ENCODE assay signal across 17 cellular contexts in the genomic region with DNA sequence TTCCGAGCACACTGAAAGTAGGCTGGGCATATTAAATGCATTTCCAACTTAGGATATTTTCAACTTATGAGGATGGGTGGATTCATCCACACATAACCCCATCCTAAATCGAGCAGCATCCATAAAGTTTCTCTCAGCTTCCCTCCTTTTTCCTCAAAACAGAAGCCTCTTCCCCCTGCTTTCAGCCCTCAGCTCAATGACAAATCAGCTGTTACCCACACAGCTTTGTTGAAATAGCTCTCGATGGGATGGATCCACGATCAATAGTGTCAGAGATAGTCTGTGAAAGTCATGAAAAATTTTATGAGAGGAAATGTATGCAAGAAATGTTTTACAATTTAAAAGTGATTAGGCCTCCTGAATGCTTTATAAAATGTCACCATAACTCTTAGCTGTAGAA. TPM values are rescaled to one million over a fixed set of nuclear protein-coding genes. Genes with fewer than 3 reads are reported as not detected.
DNase-seq lines count a peak whose midpoint lies in the region; ATAC-seq and TF ChIP-seq lines count a peak whose summit lies in the region.
"Had no signal": no experiment of that assay in that cellular context is flagged by ENCODE, and none has a peak within 500 bp of the region (broad histone marks: within the 10 kb centered on the region; RNA-seq: fewer than 3 reads in every experiment).

No MANE protein-coding gene starts in this region.

- ATAC-seq in GM18868 (IDR thresholded peaks at IDR 0.05; ENCODE audit: unreplicated experiment), result no peak
- ATAC-seq: CD8-positive, alpha-beta T cell had no signal

- H3K9ac ChIP-seq in SK-N-MC (ENCODE audit: insufficient read length), result peak overlapping the region; percentile 92

- H3K9me3 ChIP-seq in AG04450 (ENCODE audit: control insufficient read depth, insufficient read depth, low read length) (no peaks in the 10 kb centered on the region; the same call in 1 of the 2 replicates), SK-N-MC (ENCODE audit: low read depth, low read length) (no peaks in the 10 kb centered on the region), hepatocyte (ENCODE audit: low read depth) (no peaks in the 10 kb centered on the region), prostate gland (no peaks in the 10 kb centered on the region)
- H3K9me3 ChIP-seq: adrenal gland, vagina had no signal

- peak overlapping the region; percentile 86 for H3K4me3 Mint-ChIP-seq in Calu3 (ENCODE audit: low read depth, unreplicated experiment)

- H3K79me2 ChIP-seq in hepatocyte, result peaks cover 64% of the 10 kb centered on the region

- H3K36me3 ChIP-seq in SK-N-MC (ENCODE audit: insufficient read depth, low read length), result peaks cover 15% of the 10 kb centered on the region
- no peaks in the 10 kb centered on the region for H3K36me3 ChIP-seq in hepatocyte (replicated peaks; ENCODE audit: insufficient read depth, low read depth)
- no peaks in the 10 kb centered on the region for H3K36me3 ChIP-seq in prostate gland

- DNase-seq in AG04450 (ENCODE audit: low read depth, low spot score) (no peak), Calu3 (no peak), SK-N-MC (ENCODE audit: low read depth, low spot score) (no peak), hepatocyte (ENCODE audit: low spot score) (no peak), NCI-H1436 treated with DMSO at 0.1 percent for 48 hours (lab: John Stamatoyannopoulos, UW) (no peak), prostate gland (ENCODE audit: low spot score) (no peak), DMS53 (lab: John Stamatoyannopoulos, UW) (no peak)
- DNase-seq: adrenal gland; CD8-positive, alpha-beta T cell; erythroblast; KG1; naive B cell; NCI-H187 treated with DMSO at 0.1 percent for 48 hours; NCI-H510A treated with DMSO at 0.1 percent for 48 hours; stimulated activated naive CD4-positive, alpha-beta T cell had no signal

- no peaks in the 10 kb centered on the region for H3K9me2 ChIP-seq in hepatocyte (replicated peaks; ENCODE audit: insufficient read depth)

- POLR2A ChIA-PET in AG04450 (lab: Yijun Ruan, JAX), result no interaction called here

- H3K27ac Mint-ChIP-seq in Calu3 (ENCODE audit: unreplicated experiment), result no peak overlapping the region
- H3K27ac Mint-ChIP-seq: CD8-positive, alpha-beta T cell had no signal

- H3K36me3 Mint-ChIP-seq in Calu3 (ENCODE audit: insufficient read depth, unreplicated experiment), result peaks cover 23% of the 10 kb centered on the region
- H3K36me3 Mint-ChIP-seq: naive B cell had no signal

- H3K27me3 Mint-ChIP-seq in Calu3 (ENCODE audit: unreplicated experiment), result no peaks in the 10 kb centered on the region
- H3K27me3 Mint-ChIP-seq: naive B cell had no signal

- H2AFZ ChIP-seq in hepatocyte, result no peak overlapping the region

- H3K27me3 ChIP-seq in AG04450 (ENCODE audit: control insufficient read depth, insufficient read depth, low read length) (no peaks in the 10 kb centered on the region), hepatocyte (no peaks in the 10 kb centered on the region), prostate gland (replicated peaks; ENCODE audit: insufficient read depth) (no peaks in the 10 kb centered on the region)
- H3K27me3 ChIP-seq: adrenal gland, vagina had no signal

- peak overlapping the region; percentile 92 for H3K4me2 ChIP-seq in hepatocyte

- H3K4me1 Mint-ChIP-seq in Calu3 (ENCODE audit: low read depth, unreplicated experiment), result peaks cover 32% of the 10 kb centered on the region

- TF ChIP-seq CTCF in AG04450 (IDR thresholded peaks at IDR 0.05; ENCODE audit: low read depth, low read length) (no peak), Calu3 (IDR thresholded peaks at IDR 0.05; ENCODE audit: unreplicated experiment) (no peak), hepatocyte (IDR thresholded peaks at IDR 0.05; ENCODE audit: poor library complexity) (no peak), prostate gland (IDR thresholded peaks at IDR 0.05) (no peak)

- BruUV-seq in Calu3 (replicated peaks; lab: Mats Ljungman, UMichigan), result no TSS peak

- TF ChIP-seq POLR2A in prostate gland (IDR thresholded peaks at IDR 0.05), result no peak

- H3K4me1 ChIP-seq in hepatocyte (ENCODE audit: insufficient read depth) (peaks cover 9% of the 10 kb centered on the region), prostate gland (replicated peaks) (peaks cover 3% of the 10 kb centered on the region)

- no peak overlapping the region for H3K27ac ChIP-seq in AG04450 (ENCODE audit: low read depth, low read length)
- H3K27ac ChIP-seq in SK-N-MC, result no peak overlapping the region
- no peak overlapping the region for H3K27ac ChIP-seq in hepatocyte
- H3K27ac ChIP-seq in prostate gland, result no peak overlapping the region
- H3K27ac ChIP-seq: adrenal gland, vagina had no signal

- peak overlapping the region; percentile 90; the same call in 1 of the 2 replicates for H3K4me3 ChIP-seq in AG04450 (ENCODE audit: low read depth, low read length)
- peak overlapping the region; percentile 94 for H3K4me3 ChIP-seq in SK-N-MC
- no peak overlapping the region for H3K4me3 ChIP-seq in hepatocyte
- H3K4me3 ChIP-seq in prostate gland, result no peak overlapping the region
- H3K4me3 ChIP-seq: adrenal gland had no signal

- 92% methylated on average over 4 of the region's 4 CpGs for WGBS in hepatocyte (ENCODE audit: low lambda C conversion rate, missing lambda C conversion rate)
- 81% methylated on average over 4 of the region's 4 CpGs for WGBS in prostate gland

- intact Hi-C loops in Calu3 (cut with micrococcal nuclease; ENCODE audit: unreplicated experiment), result no loop called here
- intact Hi-C loops in prostate gland (cut with DNase I), result no loop called here

- no peaks in the 10 kb centered on the region for H4K20me1 ChIP-seq in hepatocyte (ENCODE audit: insufficient read depth, poor library complexity, severe bottlenecking)

- CTCF ChIA-PET in AG04450 (lab: Charles Lee), result no interaction called here
- CTCF ChIA-PET in Calu3 (lab: Charles Lee), result no interaction called here

- H3K9me3 Mint-ChIP-seq in Calu3 (ENCODE audit: low read depth, unreplicated experiment), result no peaks in the 10 kb centered on the region
- H3K9me3 Mint-ChIP-seq: CD8-positive, alpha-beta T cell; naive B cell had no signal

RNA-seq across cellular contexts. Expression of a gene that starts 2.5 kb away (rescaled TPM):
- polyA plus RNA-seq in AG04450 (2011; rRNA removed) (10.0 and 11.3 TPM in 2 replicates), hepatocyte (2.2 and 2.3 TPM in 2 replicates)
- polyA minus RNA-seq in AG04450 (2011; rRNA and poly(A)+ RNA removed), result 18.7 and 19.5 TPM in 2 replicates
- total RNA-seq in Calu3 (2022) (17.5 and 19.0 TPM in 2 replicates), hepatocyte (7.8 and 9.6 TPM in 2 replicates), prostate gland (10 to 100 TPM; 11.9 to 13.2 TPM)

RNA-seq across cellular contexts. Expression of a gene that starts 19.7 kb away (rescaled TPM):
- polyA plus RNA-seq in AG04450 (2011; rRNA removed) (88.2 and 101 TPM in 2 replicates), hepatocyte (134 and 136 TPM in 2 replicates)
- 23.1 and 23.5 TPM in 2 replicates for polyA minus RNA-seq in AG04450 (2011; rRNA and poly(A)+ RNA removed)
- total RNA-seq in Calu3 (2022) (52.4 and 56.7 TPM in 2 replicates), hepatocyte (54.3 TPM in 2 replicates), prostate gland (10 to 100 TPM; 37.9 to 47.3 TPM)

RNA-seq across cellular contexts. Expression of a gene that starts 20.1 kb away (rescaled TPM):
- polyA plus RNA-seq in AG04450 (2011; rRNA removed) (10.0 and 13.7 TPM in 2 replicates), hepatocyte (19.6 and 20.8 TPM in 2 replicates)
- 9.6 and 11.8 TPM in 2 replicates for polyA minus RNA-seq in AG04450 (2011; rRNA and poly(A)+ RNA removed)
- total RNA-seq in Calu3 (2022) (13.6 and 15.9 TPM in 2 replicates), hepatocyte (25.7 and 33.0 TPM in 2 replicates), prostate gland (10 to 100 TPM in 1 of 2 donors, 1 to 10 TPM in 1; 7.9 to 18.7 TPM)

RNA-seq across cellular contexts. Expression of a gene that starts 27.3 kb away (rescaled TPM):
- polyA plus RNA-seq in AG04450 (2011; rRNA removed) (133 and 175 TPM in 2 replicates), hepatocyte (176 and 185 TPM in 2 replicates)
- 68.0 and 103 TPM in 2 replicates for polyA minus RNA-seq in AG04450 (2011; rRNA and poly(A)+ RNA removed)
- total RNA-seq in Calu3 (2022) (124 and 128 TPM in 2 replicates), hepatocyte (145 and 149 TPM in 2 replicates), prostate gland (100 to 1,000 TPM; 140 to 146 TPM)

RNA-seq across cellular contexts. Expression of a gene that starts 46.3 kb away (rescaled TPM):
- 33.0 and 37.5 TPM in 2 replicates for polyA plus RNA-seq in AG04450 (2011; rRNA removed)
- 19.2 and 21.8 TPM in 2 replicates for polyA minus RNA-seq in AG04450 (2011; rRNA and poly(A)+ RNA removed)
- 36.7 and 42.0 TPM in 2 replicates for total RNA-seq in Calu3 (2022)
- 57.4 and 57.6 TPM in 2 replicates for total RNA-seq in hepatocyte
- 51.6 and 60.7 TPM in 2 replicates for polyA plus RNA-seq in hepatocyte
- total RNA-seq in prostate gland, result 10 to 100 TPM; 39.2 to 51.1 TPM

Comparison
In these comparisons a context has a peak if more than half of its experiments do, and no peak if none do; other contexts are left out.
1. H3K4me3 ChIP-seq: peak in AG04450 (single experiment) and SK-N-MC (single experiment); none in hepatocyte (single experiment) and prostate gland (0 of 2).